In the genomic region with DNA sequence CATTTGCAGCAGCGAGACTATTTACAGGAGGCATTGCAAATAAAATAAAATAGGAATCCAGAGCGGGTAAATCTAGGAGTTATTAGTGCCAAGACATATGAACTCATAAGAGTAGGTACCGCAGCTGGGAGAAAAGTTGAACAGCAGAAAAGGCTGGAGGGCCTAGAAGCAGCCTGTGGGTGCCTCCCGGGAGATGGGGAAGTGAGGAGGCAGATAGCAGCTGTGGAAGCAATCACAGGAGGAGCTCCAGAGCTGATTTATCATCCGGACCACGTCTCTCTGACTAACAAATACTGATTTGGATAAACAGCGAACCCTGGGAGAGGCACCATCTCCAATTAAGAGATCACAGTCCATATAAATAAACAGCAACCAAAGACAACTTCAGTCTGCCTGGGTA, we compare ENCODE assay signal across 1 cellular context.
TF ChIP-seq lines count a peak whose summit lies in the region.

No MANE protein-coding gene starts in this region.

TF ChIP-seq in GM23338, 12 proteins besides CTCF, POLR2A, EP300 and RAD21 (continued from another document):
- TF ChIP-seq REST (IDR thresholded peaks at IDR 0.05; ENCODE audit: unreplicated experiment) (no peak), EZH2 (IDR thresholded peaks at IDR 0.05; ENCODE audit: low read depth, unreplicated experiment) (no peak), ZNF114 (CRISPR knock-in tag; IDR thresholded peaks at IDR 0.05) (no peak), JUNB (IDR thresholded peaks at IDR 0.05; ENCODE audit: unreplicated experiment) (no peak)
- TF ChIP-seq, protein P1, sequence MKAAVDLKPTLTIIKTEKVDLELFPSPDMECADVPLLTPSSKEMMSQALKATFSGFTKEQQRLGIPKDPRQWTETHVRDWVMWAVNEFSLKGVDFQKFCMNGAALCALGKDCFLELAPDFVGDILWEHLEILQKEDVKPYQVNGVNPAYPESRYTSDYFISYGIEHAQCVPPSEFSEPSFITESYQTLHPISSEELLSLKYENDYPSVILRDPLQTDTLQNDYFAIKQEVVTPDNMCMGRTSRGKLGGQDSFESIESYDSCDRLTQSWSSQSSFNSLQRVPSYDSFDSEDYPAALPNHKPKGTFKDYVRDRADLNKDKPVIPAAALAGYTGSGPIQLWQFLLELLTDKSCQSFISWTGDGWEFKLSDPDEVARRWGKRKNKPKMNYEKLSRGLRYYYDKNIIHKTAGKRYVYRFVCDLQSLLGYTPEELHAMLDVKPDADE (IDR thresholded peaks at IDR 0.05): no peak
